19 cellular contexts compared by ENCODE assay signal in genomic region chr16:13909069-13909468, GRCh38. TPM values are rescaled to one million over a fixed set of nuclear protein-coding genes. Genes with fewer than 3 reads are reported as not detected.
DNase-seq lines count a peak whose midpoint lies in the region; ATAC-seq, FAIRE-seq and TF ChIP-seq lines count a peak whose summit lies in the region.
"Had no signal": no experiment of that assay in that cellular context is flagged by ENCODE, and none has a peak within 500 bp of the region (broad histone marks: within the 10 kb centered on the region; RNA-seq: fewer than 3 reads in every experiment).

No MANE protein-coding gene starts in this region.

- TF ChIP-seq POLR2A in heart left ventricle (IDR thresholded peaks at IDR 0.05) (no peak), HepG2 (IDR thresholded peaks at IDR 0.05; ENCODE audit: insufficient read depth in 1 of 2, low read depth in 2 of 2, low read length in 2 of 2) (no peak), erythroblast (IDR thresholded peaks at IDR 0.05; ENCODE audit: low read length) (no peak)

- H3K9ac ChIP-seq in HepG2 (ENCODE audit: insufficient read depth, low read depth, low read length) = no peak overlapping the region
- H3K9ac ChIP-seq: GM23248 had no signal

- H3K27me3 ChIP-seq in heart left ventricle = no peaks in the 10 kb centered on the region
- no peaks in the 10 kb centered on the region for H3K27me3 ChIP-seq in ascending aorta
- no peaks in the 10 kb centered on the region for H3K27me3 ChIP-seq in HepG2 (ENCODE audit: control insufficient read depth in 1 of 2, insufficient read depth in 2 of 2, low read length in 2 of 2)
- H3K27me3 ChIP-seq in tibial artery = no peaks in the 10 kb centered on the region
- H3K27me3 ChIP-seq: MG63 had no signal

- TF ChIP-seq CTCF in heart left ventricle (IDR thresholded peaks at IDR 0.05) = no peak
- TF ChIP-seq CTCF in ascending aorta (IDR thresholded peaks at IDR 0.05) = no peak
- TF ChIP-seq CTCF in HepG2 (CRISPR knock-in tag; IDR thresholded peaks at IDR 0.05) = no peak
- TF ChIP-seq CTCF in tibial artery (IDR thresholded peaks at IDR 0.05) = no peak

- H3K4me2 ChIP-seq in HepG2 (ENCODE audit: low read depth, low read length) = no peak overlapping the region

- H3K27ac ChIP-seq in heart left ventricle (peak overlapping the region in 10 of 12 donors; percentile 54 to 89 (median 76)), ascending aorta (peak overlapping the region; percentile 64 to 66), HepG2 (ENCODE audit: extremely low read length, insufficient read depth, low read length) (no peak overlapping the region), tibial artery (peak overlapping the region; percentile 6 to 68)
- H3K27ac ChIP-seq: 22Rv1, C4-2B, GM23248, PC-9 had no signal

- TF ChIP-seq EP300 in HepG2 (IDR thresholded peaks at IDR 0.05; ENCODE audit: low read depth in 2 of 2, low read length in 2 of 2) (no peak), HepG2 (CRISPR knock-in tag; IDR thresholded peaks at IDR 0.05; ENCODE audit: borderline replicate concordance) (no peak)

- no peak overlapping the region for H2AFZ ChIP-seq in HepG2 (ENCODE audit: low read length)
- H2AFZ ChIP-seq: GM23248, PC-9 had no signal

- POLR2A ChIA-PET in HepG2 (lab: Yijun Ruan, JAX) = no interaction called here

- intact Hi-C loops in heart left ventricle (cut with DNase I) (no loop called here), left cardiac atrium (cut with DNase I) (no loop called here), ascending aorta (cut with DNase I) (loop anchor here (2.0 kb wide), 1 partner anchor 114 kb away; no protein-coding TSS in a partner anchor), HepG2 (cut with micrococcal nuclease; ENCODE audit: unreplicated experiment) (no loop called here), tibial artery (cut with DNase I; ENCODE audit: low total_unique reads) (no loop called here)

- BruUV-seq in HepG2 (replicated peaks; lab: Mats Ljungman, UMichigan) = no TSS peak

- FAIRE-seq in HepG2 (lab: Jason Lieb, UNC) (no peak), urothelium cell line (lab: Jason Lieb, UNC) (no peak)
- FAIRE-seq: G401.6 had no signal

- in situ Hi-C loops in HepG2 (cut with HindIII; ENCODE audit: extremely low pct_ligation_motif_present, low pct_unique_long_range_greater_than_20kb) = no loop called here

- H3K4me3 ChIP-seq in heart left ventricle = no peak overlapping the region
- H3K4me3 ChIP-seq in ascending aorta = no peak overlapping the region
- H3K4me3 ChIP-seq in HepG2 (replicated peaks in 1 of 3; ENCODE audit: insufficient read depth in 1 of 3, low read depth in 2 of 3, low read length in 3 of 3) = no peak overlapping the region
- no peak overlapping the region for H3K4me3 ChIP-seq in tibial artery
- H3K4me3 ChIP-seq: MG63, PC-9 had no signal

- CTCF ChIA-PET in HepG2 (lab: Yijun Ruan, JAX; ENCODE audit: low intra/inter-chr PET ratio, low total read pairs) = interaction anchor here (1.6 kb wide), 1 partner anchor 11 kb away, joined by 4 read pairs; the partner anchor contains the start of gene ERCC4

- TF ChIP-seq RAD21 in HepG2 (CRISPR knock-in tag; IDR thresholded peaks at IDR 0.05) = no peak

- WGBS in heart left ventricle, 4 donors = 82 to 89% (median 86%) methylated on average over 7 of the region's 7 CpGs
- WGBS in HepG2 (ENCODE audit: low lambda C conversion rate) = 88% methylated on average over 7 of the region's 7 CpGs

- no peaks in the 10 kb centered on the region for H3K79me2 ChIP-seq in HepG2 (ENCODE audit: insufficient read depth, low read length)

- no peak for DNase-seq in heart left ventricle
- no peak for DNase-seq in left cardiac atrium
- DNase-seq in ascending aorta (ENCODE audit: low spot score in 2 of 2) = no peak
- no peak for DNase-seq in HepG2 (ENCODE audit: low spot score)
- no peak for DNase-seq in tibial artery
- DNase-seq in urothelium cell line (ENCODE audit: low spot score) = no peak
- DNase-seq in erythroblast (lab: John Stamatoyannopoulos, UW) = no peak
- DNase-seq: Caco-2; CD8-positive, alpha-beta T cell; GM23248; H7; KBM-7; MG63; NCI-H2029; NCI-H526 treated with DMSO at 0.1 percent for 48 hours; PC-9 had no signal

- no peaks in the 10 kb centered on the region for H3K36me3 ChIP-seq in heart left ventricle
- no peaks in the 10 kb centered on the region for H3K36me3 ChIP-seq in ascending aorta
- no peaks in the 10 kb centered on the region for H3K36me3 ChIP-seq in HepG2 (replicated peaks in 1 of 2; ENCODE audit: control insufficient read depth in 1 of 2, insufficient read depth in 2 of 2, low read length in 2 of 2)
- H3K36me3 ChIP-seq in tibial artery = no peaks in the 10 kb centered on the region
- H3K36me3 ChIP-seq: MG63 had no signal

- ATAC-seq in heart left ventricle (no peak), left cardiac atrium (no peak), HepG2 (no peak)
- ATAC-seq: CD8-positive, alpha-beta T cell had no signal

- no peaks in the 10 kb centered on the region for H4K20me1 ChIP-seq in HepG2 (ENCODE audit: insufficient read depth, low read length)

- peaks cover 0 to 12% (median 4%) of the 10 kb centered on the region in 12 donors for H3K9me3 ChIP-seq in heart left ventricle
- peaks cover 0 to 5% of the 10 kb centered on the region in 2 donors for H3K9me3 ChIP-seq in ascending aorta
- H3K9me3 ChIP-seq in HepG2 (ENCODE audit: low read length) = peaks cover 28% of the 10 kb centered on the region
- H3K9me3 ChIP-seq in tibial artery = no peaks in the 10 kb centered on the region

- H3K4me1 ChIP-seq in heart left ventricle (peaks cover 0 to 15% (median 0%) of the 10 kb centered on the region in 12 donors), ascending aorta (peaks cover 0 to 15% of the 10 kb centered on the region in 2 donors), HepG2 (ENCODE audit: insufficient read depth, low read length) (peaks cover 34% of the 10 kb centered on the region), tibial artery (peaks cover 0 to 14% (median 7%) of the 10 kb centered on the region in 4 donors)

TF ChIP-seq in HepG2, 621 proteins besides CTCF, POLR2A, EP300 and RAD21:
- TF ChIP-seq HNRNPH1 (optimal IDR thresholded peaks at IDR 0.05; ENCODE audit: low read depth, low read length) = no peak
- no peak for TF ChIP-seq IKZF1 (IDR thresholded peaks at IDR 0.05)
- 0 out of 2 replicates have a peak, but pooled peaks have one; percentile 27 for TF ChIP-seq HOXA9 (CRISPR knock-in tag; IDR thresholded peaks at IDR 0.05; ENCODE audit: borderline replicate concordance)
- TF ChIP-seq RCOR2 (CRISPR knock-in tag; IDR thresholded peaks at IDR 0.05) = no peak

RNA-seq across cellular contexts. Expression of gene ERCC4, which starts 10.9 kb away (rescaled TPM):
- 10 to 100 TPM in 2 of 9 donors, 1 to 10 TPM in 7; 6.3 to 15.2 (median 8.3) TPM for total RNA-seq in heart left ventricle
- polyA plus RNA-seq in heart left ventricle = 1 to 10 TPM; 1.4 to 3.2 TPM
- total RNA-seq in left cardiac atrium = 10 to 100 TPM in 1 of 2 donors, 1 to 10 TPM in 1; 6.8 to 10.1 TPM
- total RNA-seq in ascending aorta = 6.2 TPM
- total RNA-seq in HepG2 (2016; rRNA removed; fragmentation: Illumina TruSeq; extraction: Trizol) = 15.2 and 27.9 TPM in 2 replicates
- total RNA-seq in HepG2 (2016; cell fraction: cytosol; rRNA removed; fragmentation: Illumina TruSeq; extraction: Trizol; ENCODE audit: low read depth) = 15.7 and 17.8 TPM in 2 replicates
- 15.2 and 33.1 TPM in 2 replicates for total RNA-seq in HepG2 (2016; cell fraction: insoluble cytoplasmic fraction; rRNA removed; fragmentation: Illumina TruSeq; extraction: Trizol)
- 5.6 and 5.8 TPM in 2 replicates for total RNA-seq in HepG2 (2016; cell fraction: membrane; rRNA removed; fragmentation: Illumina TruSeq; extraction: Trizol)
- 13.3 and 14.1 TPM in 2 replicates for total RNA-seq in HepG2 (2016; cell fraction: nucleus; rRNA removed; fragmentation: Illumina TruSeq; extraction: Trizol)
- 5.4 and 5.7 TPM in 2 replicates for polyA plus RNA-seq in HepG2 (2011; rRNA removed)
- polyA plus RNA-seq in HepG2 (2011; cell fraction: cytosol; rRNA removed) = 1.7 and 2.7 TPM in 2 replicates
- polyA plus RNA-seq in HepG2 (2011; cell fraction: nucleus; rRNA removed) = 3.0 and 4.3 TPM in 2 replicates
- 6.4 and 8.2 TPM in 2 replicates for polyA plus RNA-seq in HepG2 (2012)
- 0.23 and 0.35 TPM in 2 replicates for polyA plus RNA-seq in HepG2 (2016; cell fraction: cytosol; fragmentation: Illumina TruSeq; extraction: Trizol; ENCODE audit: low read depth)
- 8.7 and 9.8 TPM in 2 replicates for polyA plus RNA-seq in HepG2 (2016; cell fraction: insoluble cytoplasmic fraction; fragmentation: Illumina TruSeq; extraction: Trizol; ENCODE audit: low read depth)
- 0.58 and 0.98 TPM in 2 replicates for polyA plus RNA-seq in HepG2 (2016; cell fraction: membrane; fragmentation: Illumina TruSeq; extraction: Trizol; ENCODE audit: low read depth)
- 8.7 and 13.2 TPM in 2 replicates for polyA plus RNA-seq in HepG2 (2016; cell fraction: nucleus; fragmentation: Illumina TruSeq; extraction: Trizol; ENCODE audit: insufficient read depth, low read depth)
- polyA minus RNA-seq in HepG2 (2011; rRNA and poly(A)+ RNA removed; ENCODE audit: low replicate concordance) = 26.2 and 26.7 TPM in 2 replicates
- polyA minus RNA-seq in HepG2 (2011; cell fraction: cytosol; rRNA and poly(A)+ RNA removed) = 19.2 and 21.1 TPM in 2 replicates
- polyA minus RNA-seq in HepG2 (2011; cell fraction: nucleus; rRNA and poly(A)+ RNA removed) = 15.1 and 21.3 TPM in 2 replicates
